Comparison of ENCODE assay signal across 8 cellular contexts in genomic region chr22:23521442-23522113, GRCh38. TPM values are rescaled to one million over a fixed set of nuclear protein-coding genes. Genes with fewer than 3 reads are reported as not detected.
DNase-seq lines count a peak whose midpoint lies in the region; ATAC-seq and TF ChIP-seq lines count a peak whose summit lies in the region.

No MANE protein-coding gene starts in this region.

- ATAC-seq in GM19372 (IDR thresholded peaks at IDR 0.05; ENCODE audit: low read depth, unreplicated experiment), result peak; percentile 57
- ATAC-seq in stimulated activated naive CD8-positive, alpha-beta T cell treated with anti-CD3 and anti-CD28 coated beads, Interleukin-15, amount 100 ng/mL, for 72 hours, result peak; percentile 92

- peaks cover 7% of the 10 kb centered on the region for H3K4me1 Mint-ChIP-seq in stimulated activated naive CD8-positive, alpha-beta T cell treated with anti-CD3 and anti-CD28 coated beads, Interleukin-15, amount 100 ng/mL, for 72 hours

- TF ChIP-seq CTCF in AG04450 (IDR thresholded peaks at IDR 0.05; ENCODE audit: low read depth, low read length), result no peak
- TF ChIP-seq CTCF in foreskin fibroblast (IDR thresholded peaks at IDR 0.05; ENCODE audit: low read depth, low read length), result no peak
- TF ChIP-seq CTCF in neural cell (IDR thresholded peaks at IDR 0.05; ENCODE audit: poor library complexity, severe bottlenecking), result peak; percentile 73

- DNase-seq in AG04450 (ENCODE audit: low read depth, low spot score) (peak; percentile 42), M059J (ENCODE audit: low read depth) (peak; percentile 89), SHP77 (lab: John Stamatoyannopoulos, UW) (peak; percentile 94 to 98), activated gamma-delta T cell treated with Interleukin-2 at 50 U/mL for 16 hours (peak; percentile 67), foreskin fibroblast (peak; percentile 84 to 96)
- peak; percentile 65 to 77 for DNase-seq in stimulated activated naive CD8-positive, alpha-beta T cell treated with anti-CD3 and anti-CD28 coated beads, Interleukin-15, amount 100 ng/mL, for 72 hours

- peak overlapping the region in 1 of 2 donors; percentile 6 for H3K27ac Mint-ChIP-seq in stimulated activated naive CD8-positive, alpha-beta T cell treated with anti-CD3 and anti-CD28 coated beads, Interleukin-15, amount 100 ng/mL, for 72 hours

- H3K27ac ChIP-seq in AG04450 (ENCODE audit: low read depth, low read length) (peak overlapping the region; percentile 88), neural cell (ENCODE audit: low read length) (peak overlapping the region; percentile 97)

- H3K4me2 ChIP-seq in neural cell (ENCODE audit: low read length), result peak overlapping the region; percentile 70

- H3K9me3 ChIP-seq in AG04450 (ENCODE audit: control insufficient read depth, insufficient read depth, low read length) (no peaks in the 10 kb centered on the region), neural cell (ENCODE audit: low read length) (no peaks in the 10 kb centered on the region)

- H3K27me3 Mint-ChIP-seq in stimulated activated naive CD8-positive, alpha-beta T cell treated with anti-CD3 and anti-CD28 coated beads, Interleukin-15, amount 100 ng/mL, for 72 hours, result peaks cover 41% of the 10 kb centered on the region

- CTCF ChIA-PET in AG04450 (lab: Charles Lee), result interaction anchor here (1.2 kb wide), 1 partner anchor 328 kb away, joined by 4 read pairs; no protein-coding TSS in a partner anchor

- peak overlapping the region; percentile 75 for H2AFZ ChIP-seq in neural cell (ENCODE audit: low read depth, low read length)

- no peaks in the 10 kb centered on the region for H3K36me3 ChIP-seq in neural cell (ENCODE audit: insufficient read depth, low read length)

- peak; percentile 91 for TF ChIP-seq EP300 in neural cell (conservative IDR thresholded peaks at IDR 0.05; ENCODE audit: poor library complexity, severe bottlenecking)

- H3K79me2 ChIP-seq in neural cell (replicated peaks; ENCODE audit: insufficient read depth, low read length), result no peaks in the 10 kb centered on the region

- no peaks in the 10 kb centered on the region for H4K20me1 ChIP-seq in neural cell (ENCODE audit: insufficient read depth)

- H3K9me3 Mint-ChIP-seq in stimulated activated naive CD8-positive, alpha-beta T cell treated with anti-CD3 and anti-CD28 coated beads, Interleukin-15, amount 100 ng/mL, for 72 hours, result no peaks in the 10 kb centered on the region

- H3K27me3 ChIP-seq in AG04450 (ENCODE audit: control insufficient read depth, insufficient read depth, low read length), result no peaks in the 10 kb centered on the region
- no peaks in the 10 kb centered on the region for H3K27me3 ChIP-seq in neural cell (ENCODE audit: insufficient read depth, low read depth, low read length)

- peak overlapping the region; percentile 92 for H3K9ac ChIP-seq in neural cell (ENCODE audit: low read length)

- no peaks in the 10 kb centered on the region for H3F3A ChIP-seq in neural cell (ENCODE audit: insufficient read depth, low read length, poor library complexity, severe bottlenecking)

- H3K4me3 ChIP-seq in AG04450 (ENCODE audit: low read depth, low read length), result peak overlapping the region; percentile 45
- H3K4me3 ChIP-seq in foreskin fibroblast (ENCODE audit: low read depth in 1 of 2, low read length in 2 of 2), result peak overlapping the region; percentile 51 to 55
- peak overlapping the region; percentile 69 for H3K4me3 ChIP-seq in neural cell (ENCODE audit: low read length)

- POLR2A ChIA-PET in AG04450 (lab: Yijun Ruan, JAX), result no interaction called here

- peak overlapping the region; percentile 66 to 73 for H3K4me3 Mint-ChIP-seq in stimulated activated naive CD8-positive, alpha-beta T cell treated with anti-CD3 and anti-CD28 coated beads, Interleukin-15, amount 100 ng/mL, for 72 hours

- TF ChIP-seq RAD21 in neural cell (conservative IDR thresholded peaks at IDR 0.05), result peak; percentile 70

- no peaks in the 10 kb centered on the region for H3K9me2 ChIP-seq in neural cell (ENCODE audit: insufficient read depth, low read length)

TF ChIP-seq in neural cell, 6 proteins besides CTCF, POLR2A, EP300 and RAD21:
- TF ChIP-seq, protein P1, sequence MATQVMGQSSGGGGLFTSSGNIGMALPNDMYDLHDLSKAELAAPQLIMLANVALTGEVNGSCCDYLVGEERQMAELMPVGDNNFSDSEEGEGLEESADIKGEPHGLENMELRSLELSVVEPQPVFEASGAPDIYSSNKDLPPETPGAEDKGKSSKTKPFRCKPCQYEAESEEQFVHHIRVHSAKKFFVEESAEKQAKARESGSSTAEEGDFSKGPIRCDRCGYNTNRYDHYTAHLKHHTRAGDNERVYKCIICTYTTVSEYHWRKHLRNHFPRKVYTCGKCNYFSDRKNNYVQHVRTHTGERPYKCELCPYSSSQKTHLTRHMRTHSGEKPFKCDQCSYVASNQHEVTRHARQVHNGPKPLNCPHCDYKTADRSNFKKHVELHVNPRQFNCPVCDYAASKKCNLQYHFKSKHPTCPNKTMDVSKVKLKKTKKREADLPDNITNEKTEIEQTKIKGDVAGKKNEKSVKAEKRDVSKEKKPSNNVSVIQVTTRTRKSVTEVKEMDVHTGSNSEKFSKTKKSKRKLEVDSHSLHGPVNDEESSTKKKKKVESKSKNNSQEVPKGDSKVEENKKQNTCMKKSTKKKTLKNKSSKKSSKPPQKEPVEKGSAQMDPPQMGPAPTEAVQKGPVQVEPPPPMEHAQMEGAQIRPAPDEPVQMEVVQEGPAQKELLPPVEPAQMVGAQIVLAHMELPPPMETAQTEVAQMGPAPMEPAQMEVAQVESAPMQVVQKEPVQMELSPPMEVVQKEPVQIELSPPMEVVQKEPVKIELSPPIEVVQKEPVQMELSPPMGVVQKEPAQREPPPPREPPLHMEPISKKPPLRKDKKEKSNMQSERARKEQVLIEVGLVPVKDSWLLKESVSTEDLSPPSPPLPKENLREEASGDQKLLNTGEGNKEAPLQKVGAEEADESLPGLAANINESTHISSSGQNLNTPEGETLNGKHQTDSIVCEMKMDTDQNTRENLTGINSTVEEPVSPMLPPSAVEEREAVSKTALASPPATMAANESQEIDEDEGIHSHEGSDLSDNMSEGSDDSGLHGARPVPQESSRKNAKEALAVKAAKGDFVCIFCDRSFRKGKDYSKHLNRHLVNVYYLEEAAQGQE (IDR thresholded peaks at IDR 0.05; ENCODE audit: borderline replicate concordance), result peak; percentile 60
- TF ChIP-seq SMC3 (conservative IDR thresholded peaks at IDR 0.05; ENCODE audit: poor library complexity) (peak; percentile 63), MXI1 (conservative IDR thresholded peaks at IDR 0.05; ENCODE audit: poor library complexity, severe bottlenecking) (peak; percentile 79), EZH2 (IDR thresholded peaks at IDR 0.05; ENCODE audit: borderline replicate concordance, insufficient read depth, low read length, poor library complexity, severe bottlenecking) (no peak), POLR2AphosphoS5 (IDR thresholded peaks at IDR 0.05) (peak; percentile 76), TAF1 (IDR thresholded peaks at IDR 0.05; ENCODE audit: low read depth) (peak; percentile 37)

RNA-seq across cellular contexts. Expression of gene IGLL1, which starts 58.5 kb away (rescaled TPM):
- polyA plus RNA-seq in AG04450 (2011; rRNA removed), result not detected in 2 replicates
- not detected in 2 replicates for polyA minus RNA-seq in AG04450 (2011; rRNA and poly(A)+ RNA removed)
- total RNA-seq in M059J (2014; rRNA removed; shearing (Covaris generic)), result not detected in 2 replicates
- polyA plus RNA-seq in neural cell, result not detected in 2 replicates
- polyA minus RNA-seq in neural cell, result not detected in 2 replicates

Comparison
In these comparisons a context has a peak if more than half of its experiments do, and no peak if none do; other contexts are left out.
1. Peak in every context shown above with its lines: DNase-seq, ATAC-seq, H3K4me3 ChIP-seq and H3K27ac ChIP-seq.
2. DNase-seq: peak in every context shown above with its lines; median percentile 96 in SHP77; 90 in foreskin fibroblast; 89 in M059J; 71 in stimulated activated naive CD8-positive, alpha-beta T cell treated with anti-CD3 and anti-CD28 coated beads, Interleukin-15, amount 100 ng/mL, for 72 hours; 67 in activated gamma-delta T cell treated with Interleukin-2 at 50 U/mL for 16 hours; 42 in AG04450.